12 cellular contexts compared by ENCODE assay signal in the genomic region with DNA sequence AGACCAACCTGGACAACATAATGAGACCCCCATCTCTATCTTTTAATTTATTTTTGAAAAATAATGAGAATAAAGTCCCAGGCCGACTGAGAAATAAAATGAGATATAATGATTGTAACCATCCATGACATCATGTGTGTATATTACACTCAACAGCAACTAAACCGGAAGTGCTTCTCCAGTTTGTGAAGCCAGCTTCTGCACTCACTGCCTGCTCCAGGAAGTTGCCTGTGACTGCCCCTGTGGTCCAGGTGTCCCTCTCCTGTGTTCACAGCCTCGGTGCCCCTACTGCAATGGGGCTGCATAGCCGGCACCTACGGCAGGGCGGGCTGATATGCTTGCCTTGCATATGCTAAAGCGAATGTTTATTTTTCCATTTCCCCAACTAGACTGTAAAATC.
DNase-seq lines count a peak whose midpoint lies in the region; ATAC-seq, FAIRE-seq and TF ChIP-seq lines count a peak whose summit lies in the region.
"Had no signal": no experiment of that assay in that cellular context is flagged by ENCODE, and none has a peak within 500 bp of the region (broad histone marks: within the 10 kb centered on the region; RNA-seq: fewer than 3 reads in every experiment).

No MANE protein-coding gene starts in this region.

- H3K27me3 ChIP-seq in bronchial epithelial cell (ENCODE audit: control insufficient read depth, insufficient read depth, low read length) = no peaks in the 10 kb centered on the region
- H3K27me3 ChIP-seq: testis had no signal

- H3K36me3 Mint-ChIP-seq in natural killer cell treated with Interleukin-12 subunit alpha and Interleukin-12 subunit beta and Interleukin-15 and Interleukin-18, amount 100 ng/mL, for 72 hours = no peaks in the 10 kb centered on the region

- H3K36me3 ChIP-seq in bronchial epithelial cell (ENCODE audit: control insufficient read depth, insufficient read depth, low read length) = no peaks in the 10 kb centered on the region

- H3K4me3 ChIP-seq in bronchial epithelial cell (ENCODE audit: low read depth, low read length) = no peak overlapping the region
- H3K4me3 ChIP-seq: SK-N-MC, testis had no signal

- peaks cover 44 to 56% of the 10 kb centered on the region in 2 donors for H3K4me1 Mint-ChIP-seq in natural killer cell treated with Interleukin-12 subunit alpha and Interleukin-12 subunit beta and Interleukin-15 and Interleukin-18, amount 100 ng/mL, for 72 hours (ENCODE audit: low read depth in 2 of 2)

- no peaks in the 10 kb centered on the region for H3K9me3 Mint-ChIP-seq in natural killer cell treated with Interleukin-12 subunit alpha and Interleukin-12 subunit beta and Interleukin-15 and Interleukin-18, amount 100 ng/mL, for 72 hours

- peak overlapping the region; percentile 16 to 80 for H3K27ac Mint-ChIP-seq in natural killer cell treated with Interleukin-12 subunit alpha and Interleukin-12 subunit beta and Interleukin-15 and Interleukin-18, amount 100 ng/mL, for 72 hours

- H3K4me3 Mint-ChIP-seq in natural killer cell treated with Interleukin-12 subunit alpha and Interleukin-12 subunit beta and Interleukin-15 and Interleukin-18, amount 100 ng/mL, for 72 hours = no peak overlapping the region

- FAIRE-seq in bronchial epithelial cell (lab: Jason Lieb, UNC) = no peak
- FAIRE-seq: H54 had no signal

- TF ChIP-seq CTCF in bronchial epithelial cell (IDR thresholded peaks at IDR 0.05; ENCODE audit: insufficient read depth, low read length, severe bottlenecking) = no peak

- DNase-seq in EH (ENCODE audit: low read depth) = peak; percentile 34
- DNase-seq in NCI-H2029 (lab: John Stamatoyannopoulos, UW) = peak; percentile 92
- peak; percentile 25 for DNase-seq in bronchial epithelial cell (ENCODE audit: low read depth)
- no peak for DNase-seq in natural killer cell treated with Interleukin-12 subunit alpha and Interleukin-12 subunit beta and Interleukin-15 and Interleukin-18, amount 100 ng/mL, for 72 hours (ENCODE audit: low spot score)
- no peak for DNase-seq in NCI-H82 (lab: John Stamatoyannopoulos, UW)
- no peak for DNase-seq in DMS 273 (lab: John Stamatoyannopoulos, UW; ENCODE audit: unreplicated experiment)
- DNase-seq: Calu3, NCI-H1092, testis had no signal

- H3K27me3 Mint-ChIP-seq in natural killer cell treated with Interleukin-12 subunit alpha and Interleukin-12 subunit beta and Interleukin-15 and Interleukin-18, amount 100 ng/mL, for 72 hours = no peaks in the 10 kb centered on the region

- peak in 1 of 2 donors; percentile 45 for ATAC-seq in natural killer cell treated with Interleukin-12 subunit alpha and Interleukin-12 subunit beta and Interleukin-15 and Interleukin-18, amount 100 ng/mL, for 72 hours
- ATAC-seq in HG03108 (IDR thresholded peaks at IDR 0.05; ENCODE audit: unreplicated experiment) = no peak

Comparison
In these comparisons a context has a peak if more than half of its experiments do, and no peak if none do; other contexts are left out.
1. DNase-seq: peak in EH (single experiment), NCI-H2029 (single experiment) and bronchial epithelial cell (single experiment); none in natural killer cell treated with Interleukin-12 subunit alpha and Interleukin-12 subunit beta and Interleukin-15 and Interleukin-18, amount 100 ng/mL, for 72 hours (single experiment), NCI-H82 (single experiment) and DMS 273 (single experiment).